In genomic region chr22:32309585-32310251, GRCh38 we compare ENCODE assay signal across 2 cellular contexts.
TF ChIP-seq lines count a peak whose summit lies in the region.

No MANE protein-coding gene starts in this region.

TF ChIP-seq in GM23338, 12 proteins besides CTCF, POLR2A, EP300 and RAD21:
- TF ChIP-seq JUNB (IDR thresholded peaks at IDR 0.05; ENCODE audit: unreplicated experiment), result no peak
- no peak for TF ChIP-seq ZNF114 (CRISPR knock-in tag; IDR thresholded peaks at IDR 0.05)
- TF ChIP-seq ETS1 (IDR thresholded peaks at IDR 0.05), result no peak
- no peak for TF ChIP-seq POLR2AphosphoS5 (IDR thresholded peaks at IDR 0.05; ENCODE audit: low read depth)
- TF ChIP-seq REST (IDR thresholded peaks at IDR 0.05; ENCODE audit: unreplicated experiment), result no peak
- no peak for TF ChIP-seq EZH2phosphoT487 (IDR thresholded peaks at IDR 0.05; ENCODE audit: unreplicated experiment)
- TF ChIP-seq STAT1 (IDR thresholded peaks at IDR 0.05; ENCODE audit: unreplicated experiment), result no peak
- TF ChIP-seq, protein P1, sequence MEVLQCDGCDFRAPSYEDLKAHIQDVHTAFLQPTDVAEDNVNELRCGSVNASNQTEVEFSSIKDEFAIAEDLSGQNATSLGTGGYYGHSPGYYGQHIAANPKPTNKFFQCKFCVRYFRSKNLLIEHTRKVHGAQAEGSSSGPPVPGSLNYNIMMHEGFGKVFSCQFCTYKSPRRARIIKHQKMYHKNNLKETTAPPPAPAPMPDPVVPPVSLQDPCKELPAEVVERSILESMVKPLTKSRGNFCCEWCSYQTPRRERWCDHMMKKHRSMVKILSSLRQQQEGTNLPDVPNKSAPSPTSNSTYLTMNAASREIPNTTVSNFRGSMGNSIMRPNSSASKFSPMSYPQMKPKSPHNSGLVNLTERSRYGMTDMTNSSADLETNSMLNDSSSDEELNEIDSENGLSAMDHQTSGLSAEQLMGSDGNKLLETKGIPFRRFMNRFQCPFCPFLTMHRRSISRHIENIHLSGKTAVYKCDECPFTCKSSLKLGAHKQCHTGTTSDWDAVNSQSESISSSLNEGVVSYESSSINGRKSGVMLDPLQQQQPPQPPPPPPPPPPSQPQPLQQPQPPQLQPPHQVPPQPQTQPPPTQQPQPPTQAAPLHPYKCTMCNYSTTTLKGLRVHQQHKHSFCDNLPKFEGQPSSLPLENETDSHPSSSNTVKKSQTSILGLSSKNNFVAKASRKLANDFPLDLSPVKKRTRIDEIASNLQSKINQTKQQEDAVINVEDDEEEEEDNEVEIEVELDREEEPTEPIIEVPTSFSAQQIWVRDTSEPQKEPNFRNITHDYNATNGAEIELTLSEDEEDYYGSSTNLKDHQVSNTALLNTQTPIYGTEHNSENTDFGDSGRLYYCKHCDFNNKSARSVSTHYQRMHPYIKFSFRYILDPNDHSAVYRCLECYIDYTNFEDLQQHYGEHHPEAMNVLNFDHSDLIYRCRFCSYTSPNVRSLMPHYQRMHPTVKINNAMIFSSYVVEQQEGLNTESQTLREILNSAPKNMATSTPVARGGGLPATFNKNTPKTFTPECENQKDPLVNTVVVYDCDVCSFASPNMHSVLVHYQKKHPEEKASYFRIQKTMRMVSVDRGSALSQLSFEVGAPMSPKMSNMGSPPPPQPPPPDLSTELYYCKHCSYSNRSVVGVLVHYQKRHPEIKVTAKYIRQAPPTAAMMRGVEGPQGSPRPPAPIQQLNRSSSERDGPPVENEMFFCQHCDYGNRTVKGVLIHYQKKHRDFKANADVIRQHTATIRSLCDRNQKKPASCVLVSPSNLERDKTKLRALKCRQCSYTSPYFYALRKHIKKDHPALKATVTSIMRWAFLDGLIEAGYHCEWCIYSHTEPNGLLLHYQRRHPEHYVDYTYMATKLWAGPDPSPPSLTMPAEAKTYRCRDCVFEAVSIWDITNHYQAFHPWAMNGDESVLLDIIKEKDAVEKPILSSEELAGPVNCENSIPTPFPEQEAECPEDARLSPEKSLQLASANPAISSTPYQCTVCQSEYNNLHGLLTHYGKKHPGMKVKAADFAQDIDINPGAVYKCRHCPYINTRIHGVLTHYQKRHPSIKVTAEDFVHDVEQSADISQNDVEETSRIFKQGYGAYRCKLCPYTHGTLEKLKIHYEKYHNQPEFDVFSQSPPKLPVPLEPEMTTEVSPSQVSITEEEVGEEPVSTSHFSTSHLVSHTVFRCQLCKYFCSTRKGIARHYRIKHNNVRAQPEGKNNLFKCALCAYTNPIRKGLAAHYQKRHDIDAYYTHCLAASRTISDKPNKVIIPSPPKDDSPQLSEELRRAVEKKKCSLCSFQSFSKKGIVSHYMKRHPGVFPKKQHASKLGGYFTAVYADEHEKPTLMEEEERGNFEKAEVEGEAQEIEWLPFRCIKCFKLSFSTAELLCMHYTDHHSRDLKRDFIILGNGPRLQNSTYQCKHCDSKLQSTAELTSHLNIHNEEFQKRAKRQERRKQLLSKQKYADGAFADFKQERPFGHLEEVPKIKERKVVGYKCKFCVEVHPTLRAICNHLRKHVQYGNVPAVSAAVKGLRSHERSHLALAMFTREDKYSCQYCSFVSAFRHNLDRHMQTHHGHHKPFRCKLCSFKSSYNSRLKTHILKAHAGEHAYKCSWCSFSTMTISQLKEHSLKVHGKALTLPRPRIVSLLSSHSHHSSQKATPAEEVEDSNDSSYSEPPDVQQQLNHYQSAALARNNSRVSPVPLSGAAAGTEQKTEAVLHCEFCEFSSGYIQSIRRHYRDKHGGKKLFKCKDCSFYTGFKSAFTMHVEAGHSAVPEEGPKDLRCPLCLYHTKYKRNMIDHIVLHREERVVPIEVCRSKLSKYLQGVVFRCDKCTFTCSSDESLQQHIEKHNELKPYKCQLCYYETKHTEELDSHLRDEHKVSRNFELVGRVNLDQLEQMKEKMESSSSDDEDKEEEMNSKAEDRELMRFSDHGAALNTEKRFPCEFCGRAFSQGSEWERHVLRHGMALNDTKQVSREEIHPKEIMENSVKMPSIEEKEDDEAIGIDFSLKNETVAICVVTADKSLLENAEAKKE (CRISPR knock-in tag; IDR thresholded peaks at IDR 0.05), result no peak

TF ChIP-seq in H1, 55 proteins besides CTCF, POLR2A, EP300 and RAD21:
- TF ChIP-seq RFX5 (IDR thresholded peaks at IDR 0.05; ENCODE audit: borderline replicate concordance, low read depth, low read length) (no peak), MAFK (IDR thresholded peaks at IDR 0.05; ENCODE audit: low read depth, low read length) (no peak), SAP30 (IDR thresholded peaks at IDR 0.05; ENCODE audit: insufficient read depth, insufficient replicate concordance, low read length) (no peak), RBBP5 (IDR thresholded peaks at IDR 0.05; ENCODE audit: borderline replicate concordance, low read depth, low read length) (no peak)
